In genomic region chr15:75573643-75574384, GRCh38 we compare ENCODE assay signal across 1 cellular context.
TF ChIP-seq lines count a peak whose summit lies in the region.

No MANE protein-coding gene starts in this region.

TF ChIP-seq in HepG2, 621 proteins besides CTCF, POLR2A, EP300 and RAD21:
- TF ChIP-seq, protein P1, sequence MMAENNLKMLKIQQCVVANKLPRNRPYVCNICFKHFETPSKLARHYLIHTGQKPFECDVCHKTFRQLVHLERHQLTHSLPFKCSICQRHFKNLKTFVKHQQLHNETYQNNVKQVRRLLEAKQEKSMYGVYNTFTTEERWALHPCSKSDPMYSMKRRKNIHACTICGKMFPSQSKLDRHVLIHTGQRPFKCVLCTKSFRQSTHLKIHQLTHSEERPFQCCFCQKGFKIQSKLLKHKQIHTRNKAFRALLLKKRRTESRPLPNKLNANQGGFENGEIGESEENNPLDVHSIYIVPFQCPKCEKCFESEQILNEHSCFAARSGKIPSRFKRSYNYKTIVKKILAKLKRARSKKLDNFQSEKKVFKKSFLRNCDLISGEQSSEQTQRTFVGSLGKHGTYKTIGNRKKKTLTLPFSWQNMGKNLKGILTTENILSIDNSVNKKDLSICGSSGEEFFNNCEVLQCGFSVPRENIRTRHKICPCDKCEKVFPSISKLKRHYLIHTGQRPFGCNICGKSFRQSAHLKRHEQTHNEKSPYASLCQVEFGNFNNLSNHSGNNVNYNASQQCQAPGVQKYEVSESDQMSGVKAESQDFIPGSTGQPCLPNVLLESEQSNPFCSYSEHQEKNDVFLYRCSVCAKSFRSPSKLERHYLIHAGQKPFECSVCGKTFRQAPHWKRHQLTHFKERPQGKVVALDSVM (CRISPR knock-in tag; IDR thresholded peaks at IDR 0.05), result peak; percentile 71
- TF ChIP-seq ZNF672 (CRISPR knock-in tag; IDR thresholded peaks at IDR 0.05), result no peak
TF ChIP-seq in HepG2: peak in this region for 1.
